In genomic region chr7:545470-545869, GRCh38 we compare ENCODE assay signal across 1 cellular context.
TF ChIP-seq lines count a peak whose summit lies in the region.

No MANE protein-coding gene starts in this region.

TF ChIP-seq in K562, 482 proteins besides CTCF, POLR2A, EP300 and RAD21:
- TF ChIP-seq HNRNPK (IDR thresholded peaks at IDR 0.05; ENCODE audit: low read depth, low read length, poor library complexity, severe bottlenecking) (no peak), ZBTB33 (CRISPR knock-in tag; IDR thresholded peaks at IDR 0.05) (0 out of 2 replicates have a peak, but pooled peaks have one; percentile 21), BRD9 (IDR thresholded peaks at IDR 0.05; ENCODE audit: low read depth, partially characterized antibody) (no peak), ZNF184 (CRISPR knock-in tag; IDR thresholded peaks at IDR 0.05) (peak; percentile 98), EGR1 (conservative IDR thresholded peaks at IDR 0.05) (peak; percentile 57)
